31 cellular contexts compared by ENCODE assay signal in the genomic region with DNA sequence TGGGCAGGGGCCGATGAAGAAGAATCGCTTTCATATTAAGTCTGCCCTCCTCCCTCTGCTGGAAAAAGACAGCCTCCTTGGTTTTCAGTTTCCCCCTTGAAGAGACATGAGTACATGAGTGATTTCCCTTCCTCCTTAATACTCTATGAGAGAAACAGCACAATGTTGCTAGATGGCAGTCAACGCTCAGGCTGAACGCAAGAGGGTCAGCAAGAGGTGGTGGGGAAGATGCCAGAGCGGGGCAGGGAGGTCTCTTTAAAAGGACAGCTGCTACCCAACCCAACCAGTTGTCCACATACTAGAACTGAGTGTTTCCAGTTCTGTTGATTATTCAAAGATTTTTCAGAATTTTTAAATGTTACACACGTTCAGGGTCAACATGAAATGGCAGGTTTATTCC. TPM values are rescaled to one million over a fixed set of nuclear protein-coding genes. Genes with fewer than 3 reads are reported as not detected.
DNase-seq lines count a peak whose midpoint lies in the region; ATAC-seq and TF ChIP-seq lines count a peak whose summit lies in the region.
"Had no signal": no experiment of that assay in that cellular context is flagged by ENCODE, and none has a peak within 500 bp of the region (broad histone marks: within the 10 kb centered on the region; RNA-seq: fewer than 3 reads in every experiment).

No MANE protein-coding gene starts in this region.

- intact Hi-C loops in activated T-helper 1 cell treated with anti-CD3 and anti-CD28 coated beads, Interleukin-12 subunit alpha, Interleukin-12 subunit beta, Interleukin-2, Interleukin-4 antibody, amounts not matched to agents 30 ng/mL and 10 ng/mL and 1 ng/mL, durations not matched to agents 14 hours and 24 hours and 36 hours (cut with micrococcal nuclease) = no loop called here
- intact Hi-C loops in testis (cut with DNase I; ENCODE audit: low total_unique reads) = no loop called here

- H3K36me3 ChIP-seq in CD8-positive, alpha-beta memory T cell (ENCODE audit: insufficient read depth, low read length) = peaks cover 13% of the 10 kb centered on the region
- H3K36me3 ChIP-seq in neutrophil (peaks cover 13% of the 10 kb centered on the region), testis (ENCODE audit: low read depth, missing control alignments) (no peaks in the 10 kb centered on the region)
- H3K36me3 ChIP-seq: BE2C, gastrocnemius medialis had no signal

- H3K27ac ChIP-seq in CD8-positive, alpha-beta memory T cell (ENCODE audit: low read depth, low read length) = no peak overlapping the region
- H3K27ac ChIP-seq in neutrophil = peak overlapping the region; percentile 94
- H3K27ac ChIP-seq in testis = no peak overlapping the region
- H3K27ac ChIP-seq: gastrocnemius medialis, GM23248, SK-N-MC, VCaP had no signal

- DNase-seq in activated CD8-positive, alpha-beta memory T cell treated with anti-CD3 and anti-CD28 coated beads, Interleukin-2, amount 10 ng/mL, durations not matched to agents 7 days and 5 days = no peak
- DNase-seq in activated CD8-positive, alpha-beta memory T cell treated with anti-CD3 and anti-CD28 coated beads, Interleukin-2, amount 50 U/mL, for 48 hours = no peak
- DNase-seq in CD8-positive, alpha-beta memory T cell = no peak
- no peak for DNase-seq in activated T-helper 1 cell treated with anti-CD3 and anti-CD28 coated beads, Interleukin-12 subunit alpha, Interleukin-12 subunit beta, Interleukin-2, Interleukin-4 antibody, amounts not matched to agents 30 ng/mL and 10 ng/mL and 1 ng/mL, durations not matched to agents 14 hours and 24 hours and 36 hours (ENCODE audit: low spot score)
- DNase-seq in foreskin melanocyte (no peak), testis (no peak)
- DNase-seq: ACHN; activated CD4-positive, alpha-beta T cell treated with anti-CD3 and anti-CD28 coated beads for 36 hours; activated gamma-delta T cell treated with Interleukin-2 at 50 U/mL for 16 hours; activated T-cell treated with anti-CD3 and anti-CD28 coated beads, Interleukin-2, amount 50 U/mL, for 24 hours; amniotic stem cell; BE2C; Calu3; DMS79 treated with DMSO at 0.1 percent for 48 hours; gastrocnemius medialis; GF-D8; GM23248; kidney glomerular epithelial cell; NCI-H1105; NCI-H187; NCI-H2171; NCI-H510A; stimulated activated CD4-positive, alpha-beta T cell treated with anti-CD3 and anti-CD28 coated beads, Interleukin-15, amount 100 ng/mL, for 24 hours; stimulated activated CD4-positive, alpha-beta T cell treated with anti-CD3 and anti-CD28 coated beads, Interleukin-4, amount 100 ng/mL, for 4 hours; trophoblast cell had no signal

- no peak for TF ChIP-seq POLR2A in testis (IDR thresholded peaks at IDR 0.05)

- no peaks in the 10 kb centered on the region for H3K27me3 Mint-ChIP-seq in activated CD8-positive, alpha-beta memory T cell treated with anti-CD3 and anti-CD28 coated beads, Interleukin-2, amount 10 ng/mL, durations not matched to agents 7 days and 5 days
- H3K27me3 Mint-ChIP-seq in CD8-positive, alpha-beta memory T cell = no peaks in the 10 kb centered on the region
- no peaks in the 10 kb centered on the region for H3K27me3 Mint-ChIP-seq in activated T-helper 1 cell treated with anti-CD3 and anti-CD28 coated beads, Interleukin-12 subunit alpha, Interleukin-12 subunit beta, Interleukin-2, Interleukin-4 antibody, amounts not matched to agents 30 ng/mL and 10 ng/mL and 1 ng/mL, durations not matched to agents 14 hours and 24 hours and 36 hours (ENCODE audit: insufficient read depth)
- H3K27me3 Mint-ChIP-seq: activated CD4-positive, alpha-beta T cell treated with anti-CD3 and anti-CD28 coated beads for 36 hours; activated T-cell treated with anti-CD3 and anti-CD28 coated beads, Interleukin-2, amount 50 U/mL, for 24 hours; brain had no signal

- WGBS in testis, 2 donors = 65 to 78% methylated on average over 6 of the region's 6 CpGs

- peak overlapping the region; percentile 37 for H3K27ac Mint-ChIP-seq in activated CD8-positive, alpha-beta memory T cell treated with anti-CD3 and anti-CD28 coated beads, Interleukin-2, amount 10 ng/mL, durations not matched to agents 7 days and 5 days
- H3K27ac Mint-ChIP-seq in CD8-positive, alpha-beta memory T cell = peak overlapping the region; percentile 3 to 99 (median 96)
- H3K27ac Mint-ChIP-seq in activated T-helper 1 cell treated with anti-CD3 and anti-CD28 coated beads, Interleukin-12 subunit alpha, Interleukin-12 subunit beta, Interleukin-2, Interleukin-4 antibody, amounts not matched to agents 30 ng/mL and 10 ng/mL and 1 ng/mL, durations not matched to agents 14 hours and 24 hours and 36 hours = peak overlapping the region; percentile 54
- H3K27ac Mint-ChIP-seq: activated CD4-positive, alpha-beta T cell treated with anti-CD3 and anti-CD28 coated beads for 36 hours; activated T-cell treated with anti-CD3 and anti-CD28 coated beads, Interleukin-2, amount 50 U/mL, for 24 hours; nephron had no signal

- H3K9me3 ChIP-seq in CD8-positive, alpha-beta memory T cell (ENCODE audit: low read length) = no peaks in the 10 kb centered on the region
- no peaks in the 10 kb centered on the region for H3K9me3 ChIP-seq in neutrophil
- H3K9me3 ChIP-seq in testis = no peaks in the 10 kb centered on the region
- H3K9me3 ChIP-seq: BE2C, gastrocnemius medialis had no signal

- peaks cover 75% of the 10 kb centered on the region for H3K36me3 Mint-ChIP-seq in activated CD8-positive, alpha-beta memory T cell treated with anti-CD3 and anti-CD28 coated beads, Interleukin-2, amount 10 ng/mL, durations not matched to agents 7 days and 5 days
- H3K36me3 Mint-ChIP-seq in CD8-positive, alpha-beta memory T cell = peaks cover 4 to 58% (median 21%) of the 10 kb centered on the region in 3 donors
- peaks cover 42% of the 10 kb centered on the region for H3K36me3 Mint-ChIP-seq in activated T-helper 1 cell treated with anti-CD3 and anti-CD28 coated beads, Interleukin-12 subunit alpha, Interleukin-12 subunit beta, Interleukin-2, Interleukin-4 antibody, amounts not matched to agents 30 ng/mL and 10 ng/mL and 1 ng/mL, durations not matched to agents 14 hours and 24 hours and 36 hours (ENCODE audit: low read depth)
- H3K36me3 Mint-ChIP-seq: brain had no signal

- TF ChIP-seq CTCF in neutrophil (IDR thresholded peaks at IDR 0.05) (no peak), testis (IDR thresholded peaks at IDR 0.05) (no peak)

- H3K4me1 Mint-ChIP-seq in activated CD8-positive, alpha-beta memory T cell treated with anti-CD3 and anti-CD28 coated beads, Interleukin-2, amount 10 ng/mL, durations not matched to agents 7 days and 5 days = peaks cover 54% of the 10 kb centered on the region
- H3K4me1 Mint-ChIP-seq in CD8-positive, alpha-beta memory T cell = peaks cover 44 to 55% (median 45%) of the 10 kb centered on the region in 3 donors
- H3K4me1 Mint-ChIP-seq in activated T-helper 1 cell treated with anti-CD3 and anti-CD28 coated beads, Interleukin-12 subunit alpha, Interleukin-12 subunit beta, Interleukin-2, Interleukin-4 antibody, amounts not matched to agents 30 ng/mL and 10 ng/mL and 1 ng/mL, durations not matched to agents 14 hours and 24 hours and 36 hours (ENCODE audit: low read depth) = peaks cover 46% of the 10 kb centered on the region

- peaks cover 27% of the 10 kb centered on the region for H3K4me1 ChIP-seq in CD8-positive, alpha-beta memory T cell (ENCODE audit: insufficient read depth, low read length)
- H3K4me1 ChIP-seq in neutrophil (ENCODE audit: control insufficient read depth in 1 of 2, insufficient read depth in 1 of 2, low read depth in 1 of 2, low read length in 1 of 2) (peaks cover 67 to 74% of the 10 kb centered on the region in 2 experiments), testis (peaks cover 5% of the 10 kb centered on the region)
- H3K4me1 ChIP-seq: BE2C, gastrocnemius medialis had no signal

- peaks cover 2% of the 10 kb centered on the region for H3K9me3 Mint-ChIP-seq in activated CD8-positive, alpha-beta memory T cell treated with anti-CD3 and anti-CD28 coated beads, Interleukin-2, amount 10 ng/mL, durations not matched to agents 7 days and 5 days (ENCODE audit: low read depth)
- H3K9me3 Mint-ChIP-seq in CD8-positive, alpha-beta memory T cell = peaks cover 0 to under 1% (median 0%) of the 10 kb centered on the region in 5 donors
- H3K9me3 Mint-ChIP-seq in activated T-helper 1 cell treated with anti-CD3 and anti-CD28 coated beads, Interleukin-12 subunit alpha, Interleukin-12 subunit beta, Interleukin-2, Interleukin-4 antibody, amounts not matched to agents 30 ng/mL and 10 ng/mL and 1 ng/mL, durations not matched to agents 14 hours and 24 hours and 36 hours = peaks cover 4% of the 10 kb centered on the region
- H3K9me3 Mint-ChIP-seq: activated T-cell treated with anti-CD3 and anti-CD28 coated beads, Interleukin-2, amount 50 U/mL, for 24 hours; nephron had no signal

- POLR2A ChIA-PET in CD8-positive, alpha-beta memory T cell (lab: Charles Lee) = no interaction called here

- H3K4me3 Mint-ChIP-seq in activated CD8-positive, alpha-beta memory T cell treated with anti-CD3 and anti-CD28 coated beads, Interleukin-2, amount 10 ng/mL, durations not matched to agents 7 days and 5 days = no peak overlapping the region
- H3K4me3 Mint-ChIP-seq in CD8-positive, alpha-beta memory T cell = peak overlapping the region in 3 of 7 donors; percentile 3 to 49 (median 34)
- H3K4me3 Mint-ChIP-seq in activated T-helper 1 cell treated with anti-CD3 and anti-CD28 coated beads, Interleukin-12 subunit alpha, Interleukin-12 subunit beta, Interleukin-2, Interleukin-4 antibody, amounts not matched to agents 30 ng/mL and 10 ng/mL and 1 ng/mL, durations not matched to agents 14 hours and 24 hours and 36 hours = peak overlapping the region; percentile 16
- H3K4me3 Mint-ChIP-seq: activated CD4-positive, alpha-beta T cell treated with anti-CD3 and anti-CD28 coated beads for 36 hours; activated T-cell treated with anti-CD3 and anti-CD28 coated beads, Interleukin-2, amount 50 U/mL, for 24 hours; brain; nephron had no signal

- ATAC-seq in activated CD8-positive, alpha-beta memory T cell treated with anti-CD3 and anti-CD28 coated beads, Interleukin-2, amount 10 ng/mL, durations not matched to agents 7 days and 5 days = no peak
- no peak for ATAC-seq in HG03354 (IDR thresholded peaks at IDR 0.05; ENCODE audit: poor library complexity, severe bottlenecking, unreplicated experiment)
- ATAC-seq: activated CD4-positive, alpha-beta T cell treated with anti-CD3 and anti-CD28 coated beads for 36 hours; gastrocnemius medialis had no signal

- H3K27me3 ChIP-seq in CD8-positive, alpha-beta memory T cell (ENCODE audit: insufficient read depth, low read length, poor library complexity, severe bottlenecking) = no peaks in the 10 kb centered on the region
- no peaks in the 10 kb centered on the region for H3K27me3 ChIP-seq in neutrophil
- no peaks in the 10 kb centered on the region for H3K27me3 ChIP-seq in testis
- H3K27me3 ChIP-seq: gastrocnemius medialis had no signal

- no peak overlapping the region for H3K4me3 ChIP-seq in CD8-positive, alpha-beta memory T cell (ENCODE audit: low read length)
- H3K4me3 ChIP-seq in neutrophil (ENCODE audit: low read depth in 1 of 2, low read length in 1 of 2) = no peak overlapping the region
- no peak overlapping the region for H3K4me3 ChIP-seq in testis
- H3K4me3 ChIP-seq: gastrocnemius medialis, GM23248, SK-N-MC had no signal

- CTCF ChIA-PET in activated CD8-positive, alpha-beta memory T cell treated with anti-CD3 and anti-CD28 coated beads, Interleukin-2, amount 10 ng/mL, durations not matched to agents 7 days and 5 days (lab: Charles Lee) = interaction anchor here (2.8 to 3.5 kb wide), 2 partner anchors 13 to 23 kb away, joined by 19 to 59 read pairs; a partner anchor contains a TSS
- CTCF ChIA-PET in CD8-positive, alpha-beta memory T cell (lab: Charles Lee) = interaction anchor here (2.6 kb wide), 1 partner anchor 14 kb away, joined by 7 read pairs; no protein-coding TSS in a partner anchor

RNA-seq across cellular contexts. Expression of a gene that starts 22.8 kb away (rescaled TPM):
- 10 to 100 TPM; 36.5 to 52.0 TPM for total RNA-seq in activated CD8-positive, alpha-beta memory T cell treated with anti-CD3 and anti-CD28 coated beads, Interleukin-2, amount 10 ng/mL, durations not matched to agents 7 days and 5 days
- 10 to 100 TPM; 27.3 to 27.9 TPM for total RNA-seq in CD8-positive, alpha-beta memory T cell
- polyA plus RNA-seq in CD8-positive, alpha-beta memory T cell = 23.3 TPM
- 28.0 and 30.0 TPM in 2 replicates for total RNA-seq in activated T-helper 1 cell treated with anti-CD3 and anti-CD28 coated beads, Interleukin-12 subunit alpha, Interleukin-12 subunit beta, Interleukin-2, Interleukin-4 antibody, amounts not matched to agents 30 ng/mL and 10 ng/mL and 1 ng/mL, durations not matched to agents 14 hours and 24 hours and 36 hours
- 1 to 10 TPM; 4.0 to 5.0 TPM for total RNA-seq in testis
- 3.1 TPM for polyA plus RNA-seq in testis (ENCODE audit: insufficient read depth, low read depth, low replicate concordance)

Comparison
In these comparisons a context has a peak if more than half of its experiments do, and no peak if none do; other contexts are left out.
1. H3K27ac Mint-ChIP-seq: peak in every context shown above with its lines; median percentile 96 in CD8-positive, alpha-beta memory T cell; 54 in activated T-helper 1 cell treated with anti-CD3 and anti-CD28 coated beads, Interleukin-12 subunit alpha, Interleukin-12 subunit beta, Interleukin-2, Interleukin-4 antibody, amounts not matched to agents 30 ng/mL and 10 ng/mL and 1 ng/mL, durations not matched to agents 14 hours and 24 hours and 36 hours; 37 in activated CD8-positive, alpha-beta memory T cell treated with anti-CD3 and anti-CD28 coated beads, Interleukin-2, amount 10 ng/mL, durations not matched to agents 7 days and 5 days.